In genomic region chr1:234170067-234170466, GRCh38 we compare ENCODE assay signal across 18 cellular contexts.
DNase-seq lines count a peak whose midpoint lies in the region; ATAC-seq and TF ChIP-seq lines count a peak whose summit lies in the region.
"Had no signal": no experiment of that assay in that cellular context is flagged by ENCODE, and none has a peak within 500 bp of the region (broad histone marks: within the 10 kb centered on the region; RNA-seq: fewer than 3 reads in every experiment).

No MANE protein-coding gene starts in this region.

- WGBS in stomach, 5 donors = 68 to 82% (median 76%) methylated on average over 4 of the region's 4 CpGs

- peaks cover 11% of the 10 kb centered on the region for H3K27me3 Mint-ChIP-seq in activated naive CD4-positive, alpha-beta T cell treated with anti-CD3 and anti-CD28 coated beads, Interleukin-2, amount 10 ng/mL, durations not matched to agents 7 days and 5 days
- no peaks in the 10 kb centered on the region for H3K27me3 Mint-ChIP-seq in activated naive CD8-positive, alpha-beta T cell treated with anti-CD3 and anti-CD28 coated beads, Interleukin-2, amount 10 ng/mL, durations not matched to agents 7 days and 5 days

- H3K4me1 Mint-ChIP-seq in activated naive CD4-positive, alpha-beta T cell treated with anti-CD3 and anti-CD28 coated beads, Interleukin-2, amount 10 ng/mL, durations not matched to agents 7 days and 5 days = peaks cover 62% of the 10 kb centered on the region
- peaks cover 63% of the 10 kb centered on the region for H3K4me1 Mint-ChIP-seq in activated naive CD8-positive, alpha-beta T cell treated with anti-CD3 and anti-CD28 coated beads, Interleukin-2, amount 10 ng/mL, durations not matched to agents 7 days and 5 days

- H3K36me3 Mint-ChIP-seq in activated naive CD4-positive, alpha-beta T cell treated with anti-CD3 and anti-CD28 coated beads, Interleukin-2, amount 10 ng/mL, durations not matched to agents 7 days and 5 days = peaks cover 25% of the 10 kb centered on the region
- H3K36me3 Mint-ChIP-seq in activated naive CD8-positive, alpha-beta T cell treated with anti-CD3 and anti-CD28 coated beads, Interleukin-2, amount 10 ng/mL, durations not matched to agents 7 days and 5 days = peaks cover 46% of the 10 kb centered on the region

- POLR2A ChIA-PET in activated naive CD8-positive, alpha-beta T cell treated with anti-CD3 and anti-CD28 coated beads, Interleukin-2, amount 10 ng/mL, durations not matched to agents 7 days and 5 days (lab: Charles Lee) = interaction anchor here (0.9 to 2.4 kb wide), 5 partner anchors 8 to 48 kb away, joined by 3 to 23 read pairs (median 3); no protein-coding TSS in a partner anchor

- H3K27me3 ChIP-seq in WERI-Rb-1 (ENCODE audit: insufficient read depth, low read depth, severe bottlenecking) (peaks cover under 1% of the 10 kb centered on the region), stomach (peaks cover 0 to 18% (median 4%) of the 10 kb centered on the region in 3 donors)
- H3K27me3 ChIP-seq: Peyer's patch had no signal

- no peak for TF ChIP-seq EP300 in stomach (IDR thresholded peaks at IDR 0.05)

- H3K27ac ChIP-seq in WERI-Rb-1 (no peak overlapping the region), stomach (no peak overlapping the region)
- H3K27ac ChIP-seq: KMS-11, Peyer's patch, SJSA1 had no signal

- no peak for TF ChIP-seq POLR2A in stomach (IDR thresholded peaks at IDR 0.05)

- peak overlapping the region; percentile 92 for H3K27ac Mint-ChIP-seq in activated naive CD4-positive, alpha-beta T cell treated with anti-CD3 and anti-CD28 coated beads, Interleukin-2, amount 10 ng/mL, durations not matched to agents 7 days and 5 days
- peak overlapping the region; percentile 93 for H3K27ac Mint-ChIP-seq in activated naive CD8-positive, alpha-beta T cell treated with anti-CD3 and anti-CD28 coated beads, Interleukin-2, amount 10 ng/mL, durations not matched to agents 7 days and 5 days

- intact Hi-C loops in stomach (cut with DNase I; ENCODE audit: low total_unique reads) = no loop called here

- H3K36me3 ChIP-seq in WERI-Rb-1 (no peaks in the 10 kb centered on the region), stomach (no peaks in the 10 kb centered on the region)
- H3K36me3 ChIP-seq: Peyer's patch, SJSA1 had no signal

- no peak for TF ChIP-seq CTCF in WERI-Rb-1 (IDR thresholded peaks at IDR 0.05; ENCODE audit: low read depth, low read length)
- TF ChIP-seq CTCF in stomach (IDR thresholded peaks at IDR 0.05) = no peak

- no peak for DNase-seq in activated naive CD4-positive, alpha-beta T cell treated with anti-CD3 and anti-CD28 coated beads, Interleukin-2, amount 10 ng/mL, durations not matched to agents 7 days and 5 days
- no peak for DNase-seq in activated naive CD4-positive, alpha-beta T cell treated with Interleukin-2 at 50 U/mL for 16 hours
- DNase-seq in Jurkat, Clone E6-1 (ENCODE audit: low read depth, low spot score) = no peak
- DNase-seq in WERI-Rb-1 = peak; percentile 51
- no peak for DNase-seq in activated naive CD8-positive, alpha-beta T cell treated with anti-CD3 and anti-CD28 coated beads, Interleukin-2, amount 10 ng/mL, durations not matched to agents 7 days and 5 days
- DNase-seq in stomach = no peak
- DNase-seq: ACHN; COR-L47; DMS 273 treated with DMSO at 0.1 percent for 48 hours; NCI-H1417 treated with DMSO at 0.1 percent for 48 hours; NCI-H187 treated with DMSO at 0.1 percent for 48 hours; NCI-H345; NCI-H526 treated with DMSO at 0.1 percent for 48 hours; NK-92 treated with Interleukin-12 subunit alpha and Interleukin-12 subunit beta, amount 100 ng/mL, for 24 hours; Peyer's patch had no signal

- H3K4me3 Mint-ChIP-seq in activated naive CD4-positive, alpha-beta T cell treated with anti-CD3 and anti-CD28 coated beads, Interleukin-2, amount 10 ng/mL, durations not matched to agents 7 days and 5 days = no peak overlapping the region
- H3K4me3 Mint-ChIP-seq in activated naive CD8-positive, alpha-beta T cell treated with anti-CD3 and anti-CD28 coated beads, Interleukin-2, amount 10 ng/mL, durations not matched to agents 7 days and 5 days = peak overlapping the region; percentile 69

- ATAC-seq in activated naive CD8-positive, alpha-beta T cell treated with anti-CD3 and anti-CD28 coated beads, Interleukin-2, amount 10 ng/mL, durations not matched to agents 7 days and 5 days (ENCODE audit: low read depth) = peak; percentile 2
- no peak for ATAC-seq in HG03460 (IDR thresholded peaks at IDR 0.05; ENCODE audit: unreplicated experiment)

- peaks cover 16% of the 10 kb centered on the region for H3K9me3 Mint-ChIP-seq in activated naive CD4-positive, alpha-beta T cell treated with anti-CD3 and anti-CD28 coated beads, Interleukin-2, amount 10 ng/mL, durations not matched to agents 7 days and 5 days
- peaks cover 5% of the 10 kb centered on the region for H3K9me3 Mint-ChIP-seq in activated naive CD8-positive, alpha-beta T cell treated with anti-CD3 and anti-CD28 coated beads, Interleukin-2, amount 10 ng/mL, durations not matched to agents 7 days and 5 days

- CTCF ChIA-PET in activated naive CD4-positive, alpha-beta T cell treated with anti-CD3 and anti-CD28 coated beads, Interleukin-2, amount 10 ng/mL, durations not matched to agents 7 days and 5 days (lab: Charles Lee) = interaction anchor here (2.0 to 7.0 kb wide), 3 partner anchors 16 to 140 kb away, joined by 7 to 41 read pairs (median 14); no protein-coding TSS in a partner anchor

- H3K9me3 ChIP-seq in WERI-Rb-1 (ENCODE audit: severe bottlenecking) (no peaks in the 10 kb centered on the region), stomach (no peaks in the 10 kb centered on the region)
- H3K9me3 ChIP-seq: Peyer's patch, SJSA1 had no signal

- H3K4me1 ChIP-seq in stomach = no peaks in the 10 kb centered on the region
- H3K4me1 ChIP-seq: Peyer's patch, SJSA1 had no signal

- H3K4me3 ChIP-seq in Jurkat, Clone E6-1 (ENCODE audit: low read length) = peak overlapping the region; percentile 49
- H3K4me3 ChIP-seq in WERI-Rb-1 (ENCODE audit: low read depth, low read length) = no peak overlapping the region
- H3K4me3 ChIP-seq in stomach = no peak overlapping the region
- H3K4me3 ChIP-seq: Peyer's patch, SJSA1 had no signal
